In the genomic region with DNA sequence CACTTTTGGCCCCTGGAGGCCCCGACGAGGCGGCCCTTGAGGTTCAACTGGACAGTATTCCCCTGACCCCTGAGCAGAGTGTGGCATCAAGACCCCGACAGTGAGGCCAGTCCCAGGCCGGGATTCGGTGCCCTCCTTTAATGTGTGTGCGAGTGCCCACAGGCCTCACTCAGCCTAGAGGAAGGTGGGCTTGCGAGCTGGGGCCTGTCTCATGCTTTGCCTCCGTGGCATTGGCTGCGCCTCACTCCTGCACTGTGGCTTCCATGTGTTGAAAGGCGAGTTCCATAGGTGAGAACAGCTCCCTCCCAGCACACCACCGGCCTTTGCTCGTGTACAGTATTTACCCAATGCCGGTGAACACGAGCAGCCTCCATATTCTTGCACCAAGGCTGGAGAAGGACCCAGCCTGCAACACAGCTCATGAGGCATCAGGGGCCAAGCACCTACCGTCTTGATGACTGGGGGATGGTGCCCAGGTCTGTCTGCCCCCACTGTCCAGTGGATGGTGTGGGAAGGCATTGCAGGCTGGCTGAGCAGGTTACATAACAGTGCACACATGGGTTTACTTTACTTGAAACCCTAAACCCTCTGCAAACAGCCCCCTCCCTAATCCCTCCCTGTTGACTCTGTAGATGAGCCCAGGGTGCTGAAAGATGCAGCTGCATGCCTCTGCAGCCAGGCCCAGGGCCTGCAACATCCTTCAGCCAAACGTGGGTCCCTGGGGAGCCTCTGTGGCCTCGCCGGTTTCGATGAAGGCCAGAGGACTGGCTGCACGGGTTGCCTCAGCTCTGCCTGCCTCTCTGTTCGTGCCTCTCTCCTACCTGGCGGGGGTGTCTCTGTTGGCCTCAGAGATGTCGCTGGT, we compare ENCODE assay signal across 10 cellular contexts.
DNase-seq lines count a peak whose midpoint lies in the region; ATAC-seq and TF ChIP-seq lines count a peak whose summit lies in the region.
"Had no signal": no experiment of that assay in that cellular context is flagged by ENCODE, and none has a peak within 500 bp of the region (broad histone marks: within the 10 kb centered on the region; RNA-seq: fewer than 3 reads in every experiment).

No MANE protein-coding gene starts in this region.

- peak; percentile 69 for DNase-seq in GM06990 (ENCODE audit: extremely low read depth, insufficient read length)
- DNase-seq in HFF-Myc (ENCODE audit: extremely low read depth, low read depth) = peak; percentile 44
- peak in 3 of 4 donors; percentile 3 to 19 (median 6) for DNase-seq in body of pancreas
- DNase-seq in posterior vena cava (ENCODE audit: low spot score) = peak; percentile 80
- DNase-seq in NCI-H1694 treated with DMSO at 0.1 percent for 48 hours (lab: John Stamatoyannopoulos, UW) = no peak
- no peak for DNase-seq in SW480 (ENCODE audit: low spot score)
- DNase-seq in NCI-H1436 (lab: John Stamatoyannopoulos, UW) = no peak
- DNase-seq: cortex of kidney had no signal

- no peaks in the 10 kb centered on the region for H3K4me1 ChIP-seq in body of pancreas

- no peak for TF ChIP-seq CTCF in GM06990 (IDR thresholded peaks at IDR 0.05; ENCODE audit: insufficient read depth, low read length, poor library complexity, severe bottlenecking)
- no peak for TF ChIP-seq CTCF in HFF-Myc (IDR thresholded peaks at IDR 0.05; ENCODE audit: low read depth, low read length, missing control alignments)
- no peak for TF ChIP-seq CTCF in body of pancreas (IDR thresholded peaks at IDR 0.05)

- H3K27me3 ChIP-seq in GM06990 (replicated peaks; ENCODE audit: control insufficient read depth, insufficient read depth, low read length) (no peaks in the 10 kb centered on the region), body of pancreas (no peaks in the 10 kb centered on the region)

- H3K27ac ChIP-seq in body of pancreas = no peak overlapping the region

- H3K4me3 ChIP-seq in GM06990 (replicated peaks; ENCODE audit: low read depth, low read length) = no peak overlapping the region
- H3K4me3 ChIP-seq in HFF-Myc (replicated peaks; ENCODE audit: low read depth, low read length) = no peak overlapping the region
- H3K4me3 ChIP-seq in body of pancreas = no peak overlapping the region

- WGBS in body of pancreas, 2 donors = 75 to 89% methylated on average over 10 to 21 of the region's 24 CpGs

- intact Hi-C loops in body of pancreas (cut with DNase I) = no loop called here
- intact Hi-C loops in posterior vena cava (cut with DNase I) = no loop called here

- H3K36me3 ChIP-seq in GM06990 (ENCODE audit: control insufficient read depth, insufficient read depth, low read length) = no peaks in the 10 kb centered on the region
- no peaks in the 10 kb centered on the region for H3K36me3 ChIP-seq in body of pancreas (replicated peaks in 1 of 2; ENCODE audit: insufficient read depth in 1 of 2, low read depth in 2 of 2)

- ATAC-seq in body of pancreas (no peak), HG02870 (IDR thresholded peaks at IDR 0.05; ENCODE audit: unreplicated experiment) (no peak)
- ATAC-seq: naive thymus-derived CD8-positive, alpha-beta T cell had no signal

- TF ChIP-seq POLR2A in body of pancreas (IDR thresholded peaks at IDR 0.05) = no peak

- no peaks in the 10 kb centered on the region for H3K9me3 ChIP-seq in body of pancreas

Comparison
In these comparisons a context has a peak if more than half of its experiments do, and no peak if none do; other contexts are left out.
1. DNase-seq: peak in GM06990 (single experiment), HFF-Myc (single experiment), body of pancreas (3 of 4) and posterior vena cava (single experiment); none in NCI-H1694 treated with DMSO at 0.1 percent for 48 hours (single experiment), SW480 (single experiment) and NCI-H1436 (single experiment).